Comparison of ENCODE assay signal across 10 cellular contexts in the genomic region with DNA sequence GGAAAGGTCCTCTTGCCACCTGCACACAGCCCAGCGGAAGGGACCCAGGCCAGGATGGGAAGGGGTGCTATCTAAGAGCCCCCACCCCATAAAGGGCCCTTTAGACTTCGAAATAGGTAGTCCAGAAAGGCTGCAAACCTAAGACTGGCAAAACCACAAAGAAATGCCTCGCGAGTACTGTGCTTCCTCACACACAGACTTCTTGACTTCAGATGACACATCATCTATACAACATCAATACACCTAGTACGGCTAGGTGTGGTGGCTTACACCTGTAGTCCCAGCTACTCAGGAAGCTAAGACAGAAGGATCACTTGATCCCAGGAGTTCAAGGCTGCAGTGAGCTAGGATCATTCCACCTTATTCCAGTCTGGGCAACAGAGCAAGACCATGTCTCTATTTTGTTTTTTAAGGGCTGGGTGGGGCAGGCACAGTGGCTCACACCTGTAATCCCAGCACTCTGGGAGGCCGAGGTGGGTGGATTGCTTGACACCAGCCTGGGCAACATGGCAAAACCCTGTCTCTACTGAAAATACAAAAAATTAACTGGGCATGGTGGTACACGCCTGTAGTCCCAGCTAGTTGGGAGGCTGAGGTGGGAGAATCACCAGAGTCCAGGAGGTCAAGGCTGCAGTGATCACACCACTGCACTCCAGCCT.
DNase-seq lines count a peak whose midpoint lies in the region; ATAC-seq and TF ChIP-seq lines count a peak whose summit lies in the region.
"Had no signal": no experiment of that assay in that cellular context is flagged by ENCODE, and none has a peak within 500 bp of the region (broad histone marks: within the 10 kb centered on the region; RNA-seq: fewer than 3 reads in every experiment).

No MANE protein-coding gene starts in this region.

- in situ Hi-C loops in mammary epithelial cell (cut with MboI; ENCODE audit: low sequenced_read_pairs in 2 of 2), result no loop called here

- 75% methylated on average over 7 of the region's 7 CpGs for WGBS in mammary epithelial cell (ENCODE audit: low coverage, missing lambda C conversion rate)

- POLR2A ChIA-PET in MCF 10A (lab: Yijun Ruan, JAX), result interaction anchor here (1.3 kb wide), 1 partner anchor 94 kb away, joined by 5 read pairs; no protein-coding TSS in a partner anchor

- H3K27ac ChIP-seq in mammary epithelial cell (ENCODE audit: insufficient read depth, low read depth, low read length) (no peak overlapping the region), ascending aorta (peak overlapping the region; percentile 95 to 97), uterus (peak overlapping the region; percentile 81 to 85)

- no peaks in the 10 kb centered on the region for H3K36me3 Mint-ChIP-seq in MCF 10A (ENCODE audit: insufficient read depth, unreplicated experiment)
- peaks cover 8% of the 10 kb centered on the region for H3K36me3 Mint-ChIP-seq in mesothelial cell of epicardium

- H3K4me1 Mint-ChIP-seq in MCF 10A (ENCODE audit: insufficient read depth, unreplicated experiment) (peaks cover 21% of the 10 kb centered on the region), mesothelial cell of epicardium (peaks cover 45% of the 10 kb centered on the region)

- no peaks in the 10 kb centered on the region for H3K9me3 Mint-ChIP-seq in MCF 10A (ENCODE audit: unreplicated experiment)
- no peaks in the 10 kb centered on the region for H3K9me3 Mint-ChIP-seq in mesothelial cell of epicardium
- H3K9me3 Mint-ChIP-seq: T-helper 1 cell treated with Interleukin-12 subunit alpha and Interleukin-12 subunit beta and Interleukin-4 antibody, amounts not matched to agents 30 μg/mL and 1 μg/mL, for 36 hours had no signal

- H3K27me3 Mint-ChIP-seq in MCF 10A (ENCODE audit: insufficient read depth, unreplicated experiment) (no peaks in the 10 kb centered on the region), mesothelial cell of epicardium (ENCODE audit: low read depth) (no peaks in the 10 kb centered on the region)

- intact Hi-C loops in MCF 10A (cut with micrococcal nuclease), result no loop called here
- intact Hi-C loops in mammary epithelial cell (cut with micrococcal nuclease), result loop anchor here (2.0 kb wide), 1 partner anchor 22 kb away; no protein-coding TSS in a partner anchor
- intact Hi-C loops in ascending aorta (cut with DNase I), result loop anchor here (1.0 kb wide), 1 partner anchor 50 kb away; no protein-coding TSS in a partner anchor
- intact Hi-C loops in uterus (cut with DNase I; ENCODE audit: low total_unique reads), result no loop called here
- intact Hi-C loops in left ventricle myocardium superior (cut with micrococcal nuclease), result no loop called here

- H4K20me1 ChIP-seq in mammary epithelial cell (ENCODE audit: insufficient read depth, low read length), result no peaks in the 10 kb centered on the region

- TF ChIP-seq POLR2A in uterus (IDR thresholded peaks at IDR 0.05), result no peak

- dilution Hi-C loops in mammary epithelial cell (cut with HindIII; ENCODE audit: low sequenced_read_pairs), result no loop called here

- H3K36me3 ChIP-seq in mammary epithelial cell (ENCODE audit: insufficient read depth, low read length) (no peaks in the 10 kb centered on the region), ascending aorta (peaks cover 0 to 14% of the 10 kb centered on the region in 2 donors), uterus (no peaks in the 10 kb centered on the region)

- H2AFZ ChIP-seq in mammary epithelial cell (ENCODE audit: low read depth, low read length), result no peak overlapping the region

- ATAC-seq in left ventricle myocardium superior (no peak), GM21529 (IDR thresholded peaks at IDR 0.05; ENCODE audit: unreplicated experiment) (no peak)

- H3K4me3 Mint-ChIP-seq in MCF 10A (ENCODE audit: unreplicated experiment) (no peak overlapping the region), mesothelial cell of epicardium (no peak overlapping the region)

- no peak for DNase-seq in MCF 10A (ENCODE audit: unreplicated experiment)
- no peak for DNase-seq in mammary epithelial cell
- no peak for DNase-seq in ascending aorta (ENCODE audit: low spot score in 2 of 2)
- DNase-seq in mesothelial cell of epicardium (ENCODE audit: low spot score in 2 of 2, unreplicated experiment in 2 of 2), result no peak
- no peak for DNase-seq in uterus
- DNase-seq in NCI-H2029 treated with DMSO at 0.1 percent for 48 hours (lab: John Stamatoyannopoulos, UW), result no peak
- DNase-seq in left ventricle myocardium superior, result no peak
- DNase-seq: effector CD4-positive, alpha-beta T cell had no signal

- CTCF ChIA-PET in MCF 10A (lab: Yijun Ruan, JAX), result interaction anchor here (0.7 to 1.1 kb wide), 3 partner anchors 7 to 279 kb away, joined by 3 to 10 read pairs (median 3); no protein-coding TSS in a partner anchor
- CTCF ChIA-PET in mammary epithelial cell (lab: Charles Lee; ENCODE audit: low non-redundant PET), result no interaction called here

- no peak overlapping the region for H3K4me2 ChIP-seq in mammary epithelial cell (ENCODE audit: insufficient read depth, low read depth, low read length)

- BruUV-seq in MCF 10A (replicated peaks; lab: Mats Ljungman, UMichigan), result no TSS peak
- BruUV-seq in mammary epithelial cell (replicated peaks; lab: Mats Ljungman, UMichigan), result no TSS peak

- TF ChIP-seq CTCF in MCF 10A (IDR thresholded peaks at IDR 0.05; ENCODE audit: unreplicated experiment) (no peak), mammary epithelial cell (conservative IDR thresholded peaks at IDR 0.05 in 1 of 2, IDR thresholded peaks at IDR 0.05 in 1 of 2; ENCODE audit: extremely low read depth in 1 of 2, insufficient read depth in 1 of 2, low read depth in 1 of 2, low read length in 2 of 2) (no peak), ascending aorta (IDR thresholded peaks at IDR 0.05) (no peak), mesothelial cell of epicardium (IDR thresholded peaks at IDR 0.05; ENCODE audit: unreplicated experiment) (no peak), uterus (IDR thresholded peaks at IDR 0.05) (no peak)

- no peaks in the 10 kb centered on the region for H3K27me3 ChIP-seq in mammary epithelial cell (ENCODE audit: insufficient read depth, low read length)
- H3K27me3 ChIP-seq in ascending aorta, result no peaks in the 10 kb centered on the region
- H3K27me3 ChIP-seq in uterus, result no peaks in the 10 kb centered on the region

- H3K79me2 ChIP-seq in mammary epithelial cell (ENCODE audit: insufficient read depth, low read length), result no peaks in the 10 kb centered on the region

- H3K4me3 ChIP-seq in mammary epithelial cell (replicated peaks in 1 of 3; ENCODE audit: insufficient read depth in 1 of 3, low read depth in 2 of 3, low read length in 3 of 3) (no peak overlapping the region), ascending aorta (no peak overlapping the region), uterus (no peak overlapping the region)

- no peak overlapping the region for H3K9ac ChIP-seq in mammary epithelial cell (ENCODE audit: insufficient read depth, low read length)

- peak overlapping the region; percentile 84 for H3K27ac Mint-ChIP-seq in MCF 10A (ENCODE audit: low read depth, unreplicated experiment)
- peak overlapping the region; percentile 96 for H3K27ac Mint-ChIP-seq in mesothelial cell of epicardium
- H3K27ac Mint-ChIP-seq: T-helper 1 cell treated with Interleukin-12 subunit alpha and Interleukin-12 subunit beta and Interleukin-4 antibody, amounts not matched to agents 30 μg/mL and 1 μg/mL, for 36 hours had no signal

- H3K9me3 ChIP-seq in mammary epithelial cell (replicated peaks; ENCODE audit: insufficient read depth, low read length), result no peaks in the 10 kb centered on the region
- H3K9me3 ChIP-seq in ascending aorta, result no peaks in the 10 kb centered on the region
- H3K9me3 ChIP-seq in uterus, result no peaks in the 10 kb centered on the region

- H3K4me1 ChIP-seq in mammary epithelial cell (ENCODE audit: insufficient read depth, low read length) (peaks cover 30% of the 10 kb centered on the region), ascending aorta (peaks cover 18 to 30% of the 10 kb centered on the region in 2 donors), uterus (peaks cover 0 to 14% of the 10 kb centered on the region in 2 donors)

Comparison
In these comparisons a context has a peak if more than half of its experiments do, and no peak if none do; other contexts are left out.
1. intact Hi-C loops: an anchor here in mammary epithelial cell (2.0 kb wide) and ascending aorta (1.0 kb wide); none called in MCF 10A, uterus and left ventricle myocardium superior.